Comparison of ENCODE assay signal across 23 cellular contexts in the genomic region with DNA sequence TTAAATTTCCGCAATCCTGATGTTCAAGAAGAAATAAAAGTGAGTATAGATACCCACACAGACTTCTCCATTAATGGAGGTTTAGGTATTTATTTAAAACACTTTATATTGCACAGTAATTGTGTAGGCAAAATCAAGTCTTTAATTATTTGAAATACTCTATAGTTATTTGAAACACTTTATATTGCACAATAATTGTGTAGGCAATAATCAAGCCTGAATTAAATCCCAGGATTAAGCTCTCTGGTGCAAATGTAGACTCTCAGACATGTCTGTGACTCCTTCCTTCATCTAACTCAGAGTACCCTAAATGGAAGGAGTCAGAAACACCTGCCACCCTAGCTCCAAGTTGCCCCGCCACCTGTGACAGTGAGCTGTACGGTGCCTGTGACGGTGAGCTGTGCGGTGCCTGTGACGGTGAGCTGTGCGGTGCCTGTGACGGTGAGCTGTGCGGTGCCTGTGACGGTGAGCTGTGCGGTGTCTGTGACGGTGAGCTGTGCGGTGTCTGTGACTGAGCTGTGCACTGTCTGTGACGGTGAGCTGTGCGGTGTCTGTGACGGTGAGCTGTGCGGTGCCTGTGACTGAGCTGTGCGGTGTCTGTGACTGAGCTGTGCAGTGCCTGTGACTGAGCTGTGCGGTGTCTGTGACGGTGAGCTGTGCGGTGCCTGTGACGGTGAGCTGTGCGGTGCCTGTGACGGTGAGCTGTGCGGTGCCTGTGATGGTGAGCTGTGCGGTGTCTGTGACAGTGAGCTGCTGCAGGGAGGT. TPM values are rescaled to one million over a fixed set of nuclear protein-coding genes. Genes with fewer than 3 reads are reported as not detected.
DNase-seq lines count a peak whose midpoint lies in the region; ATAC-seq, FAIRE-seq and TF ChIP-seq lines count a peak whose summit lies in the region.
"Had no signal": no experiment of that assay in that cellular context is flagged by ENCODE, and none has a peak within 500 bp of the region (broad histone marks: within the 10 kb centered on the region; RNA-seq: fewer than 3 reads in every experiment).

No MANE protein-coding gene starts in this region.

- TF ChIP-seq EP300 in K562 (IDR thresholded peaks at IDR 0.05; ENCODE audit: low read length), result no peak
- no peak for TF ChIP-seq EP300 in stomach (IDR thresholded peaks at IDR 0.05)

- H2BK15ac ChIP-seq in IMR-90 (ENCODE audit: low read depth, low read length), result no peak overlapping the region

- no peak overlapping the region for H2BK120ac ChIP-seq in IMR-90 (ENCODE audit: low read depth, low read length)

- in situ Hi-C loops in IMR-90 (cut with MboI; ENCODE audit: low sequenced_read_pairs) (loop anchor here (25.0 kb wide), 1 partner anchor 199 kb away; no protein-coding TSS in a partner anchor), K562 (cut with MboI) (no loop called here)

- H2AFZ ChIP-seq in IMR-90 (replicated peaks; ENCODE audit: low read length, poor library complexity) (no peak overlapping the region), K562 (ENCODE audit: low read depth, low read length) (no peak overlapping the region)

- H2BK20ac ChIP-seq in IMR-90 (ENCODE audit: low read depth, low read length), result no peak overlapping the region

- TF ChIP-seq RAD21 in IMR-90 (IDR thresholded peaks at IDR 0.05; ENCODE audit: low read length) (no peak), K562 (CRISPR knock-in tag; conservative IDR thresholded peaks at IDR 0.05 in 1 of 2, IDR thresholded peaks at IDR 0.05 in 1 of 2) (no peak)

- dilution Hi-C loops in IMR-90 (cut with HindIII; ENCODE audit: low sequenced_read_pairs, unreplicated experiment), result no loop called here

- ATAC-seq in IMR-90 (ENCODE audit: low read depth) (no peak), K562 (no peak), GM21360 (IDR thresholded peaks at IDR 0.05; ENCODE audit: unreplicated experiment) (no peak)
- ATAC-seq: HCT116, SK-N-SH treated with all-trans-retinoic acid at 6 μM for 48 hours had no signal

- no peak overlapping the region for H3K18ac ChIP-seq in IMR-90 (ENCODE audit: low read depth, low read length)

- H3K79me2 ChIP-seq in K562 (ENCODE audit: control insufficient read depth, insufficient read depth, low read length), result no peaks in the 10 kb centered on the region

- no peak overlapping the region for H3K56ac ChIP-seq in IMR-90 (ENCODE audit: extremely low read depth, insufficient read depth, low read length)

- H3K9ac ChIP-seq in IMR-90 (ENCODE audit: low read depth, low read length), result no peak overlapping the region
- H3K9ac ChIP-seq in K562 (ENCODE audit: insufficient read depth in 1 of 2, low read depth in 2 of 2, low read length in 2 of 2), result no peak overlapping the region

- H2AK5ac ChIP-seq in IMR-90 (ENCODE audit: low read depth, low read length), result 0 out of 2 replicates have a peak overlapping the region, but pooled peaks have one; percentile 3

- H3K4me2 ChIP-seq in IMR-90 (ENCODE audit: low read depth, low read length), result no peak overlapping the region
- no peak overlapping the region for H3K4me2 ChIP-seq in K562 (ENCODE audit: insufficient read depth, low read length)

- H2BK5ac ChIP-seq in IMR-90 (ENCODE audit: low read depth, low read length, poor library complexity, severe bottlenecking), result no peak overlapping the region

- CTCF ChIA-PET in IMR-90 (lab: Yijun Ruan, JAX), result no interaction called here
- CTCF ChIA-PET in K562 (lab: Yijun Ruan, JAX; ENCODE audit: low intra/inter-chr PET ratio), result no interaction called here

- 0 out of 2 replicates have a peak, but pooled peaks cover 3% of the 10 kb centered on the region for H3K9me1 ChIP-seq in IMR-90 (ENCODE audit: insufficient read depth, low read length)
- no peaks in the 10 kb centered on the region for H3K9me1 ChIP-seq in K562 (ENCODE audit: control insufficient read depth, insufficient read depth, low read length)

- BruUV-seq in IMR-90 (replicated peaks; lab: Mats Ljungman, UMichigan) (no TSS peak), K562 (replicated peaks; lab: Mats Ljungman, UMichigan) (no TSS peak)

- H3K36me3 ChIP-seq in IMR-90 (ENCODE audit: control insufficient read depth, insufficient read depth, low read length), result no peaks in the 10 kb centered on the region
- no peaks in the 10 kb centered on the region for H3K36me3 ChIP-seq in K562 (ENCODE audit: control insufficient read depth, insufficient read depth, low read length)
- no peaks in the 10 kb centered on the region for H3K36me3 ChIP-seq in stomach
- H3K36me3 ChIP-seq: MG63, SJCRH30 had no signal

- H3K4me1 ChIP-seq in IMR-90 (ENCODE audit: control insufficient read depth, insufficient read depth, low read length) (peaks cover 4% of the 10 kb centered on the region; the same call in 1 of the 2 replicates), K562 (replicated peaks in 1 of 2; ENCODE audit: control insufficient read depth in 2 of 2, insufficient read depth in 2 of 2, low read length in 2 of 2) (peaks cover 0 to 6% of the 10 kb centered on the region in 2 experiments; a peak in 1 of 5 replicates), stomach (peaks cover 7 to 31% (median 17%) of the 10 kb centered on the region in 4 donors)

- intact Hi-C loops in IMR-90 (cut with micrococcal nuclease), result no loop called here
- intact Hi-C loops in K562 (cut with micrococcal nuclease), result no loop called here
- intact Hi-C loops in stomach (cut with DNase I; ENCODE audit: low total_unique reads), result no loop called here

- no peak overlapping the region for H2AK9ac ChIP-seq in IMR-90 (replicated peaks; ENCODE audit: low read depth, low read length, poor library complexity)

- 92% methylated on average over 17 of the region's 26 CpGs; no CpG with 5 or more reads in 1 of the 2 experiments for WGBS in IMR-90 (ENCODE audit: extremely low coverage in 2 of 2, insufficient read length in 1 of 2), 2 experiments
- 28% methylated on average over 20 of the region's 26 CpGs for WGBS in K562 (ENCODE audit: insufficient coverage, low coverage, missing lambda C conversion rate)
- 85 to 92% (median 88%) methylated on average over 17 to 26 of the region's 26 CpGs for WGBS in stomach, 5 donors

- H4K8ac ChIP-seq in IMR-90 (ENCODE audit: low read depth in 2 of 2, low read length in 2 of 2), result no peak overlapping the region

- no peaks in the 10 kb centered on the region for H3K79me1 ChIP-seq in IMR-90 (ENCODE audit: low read depth in 1 of 2, low read length in 2 of 2)

- H4K91ac ChIP-seq in IMR-90 (ENCODE audit: insufficient read depth, low read depth, low read length), result no peak overlapping the region

- TF ChIP-seq POLR2A in IMR-90 (IDR thresholded peaks at IDR 0.05; ENCODE audit: low read depth, low read length) (no peak), K562 (conservative IDR thresholded peaks at IDR 0.05) (no peak), stomach (IDR thresholded peaks at IDR 0.05) (no peak)

- no peak for FAIRE-seq in K562 (lab: Jason Lieb, UNC)
- FAIRE-seq: D721Med, GM19239 had no signal

- H3K23ac ChIP-seq in IMR-90 (ENCODE audit: low read depth, low read length), result no peak overlapping the region

- H4K20me1 ChIP-seq in IMR-90 (ENCODE audit: insufficient read depth, low read length) (peaks cover 4% of the 10 kb centered on the region; the same call in 1 of the 2 replicates), K562 (replicated peaks; ENCODE audit: control insufficient read depth, insufficient read depth, low read length) (no peaks in the 10 kb centered on the region)

- H3K4me3 ChIP-seq in IMR-90 (ENCODE audit: insufficient read depth, low read depth, low read length) (no peak overlapping the region), K562 (no peak overlapping the region), stomach (no peak overlapping the region)
- H3K4me3 ChIP-seq: MG63, Peyer's patch, SJCRH30 had no signal

- H3K14ac ChIP-seq in IMR-90 (replicated peaks; ENCODE audit: low read depth, low read length), result no peak overlapping the region

- H3K9me3 ChIP-seq in IMR-90 (ENCODE audit: control insufficient read depth, insufficient read depth, low read length), result no peaks in the 10 kb centered on the region
- no peaks in the 10 kb centered on the region for H3K9me3 ChIP-seq in K562 (replicated peaks; ENCODE audit: control insufficient read depth, insufficient read depth, low read depth, low read length)
- H3K9me3 ChIP-seq in stomach, result no peaks in the 10 kb centered on the region
- H3K9me3 ChIP-seq: MG63, Peyer's patch, SJCRH30 had no signal

- H3K27me3 ChIP-seq in IMR-90 (ENCODE audit: control insufficient read depth, insufficient read depth, low read length) (peaks cover 29% of the 10 kb centered on the region), K562 (ENCODE audit: control insufficient read depth in 2 of 2, insufficient read depth in 2 of 2, low read length in 2 of 2) (peaks cover 29 to 32% of the 10 kb centered on the region in 2 experiments), stomach (no peaks in the 10 kb centered on the region)
- H3K27me3 ChIP-seq: MG63, Peyer's patch, SJCRH30 had no signal

- no peak for TF ChIP-seq CTCF in IMR-90 (conservative IDR thresholded peaks at IDR 0.05; ENCODE audit: low read depth, low read length)
- TF ChIP-seq CTCF in K562 (IDR thresholded peaks at IDR 0.05 in 2 of 3, conservative IDR thresholded peaks at IDR 0.05 in 1 of 3; ENCODE audit: insufficient read depth in 2 of 3, low read depth in 1 of 3, low read length in 3 of 3), result no peak
- no peak for TF ChIP-seq CTCF in stomach (IDR thresholded peaks at IDR 0.05)

- H4K5ac ChIP-seq in IMR-90 (ENCODE audit: low read depth, low read length), result no peak overlapping the region

- H3K4ac ChIP-seq in IMR-90 (ENCODE audit: low read depth, low read length), result no peak overlapping the region

- H3K27ac ChIP-seq in IMR-90 (ENCODE audit: insufficient read depth, low read length) (no peak overlapping the region), K562 (ENCODE audit: extremely low read depth, low read depth, low read length) (no peak overlapping the region), stomach (peak overlapping the region in 4 of 5 donors; percentile 45 to 61 (median 57))
- H3K27ac ChIP-seq: HL-60, Peyer's patch, SJCRH30 had no signal

- DNase-seq in IMR-90 (no peak), K562 (ENCODE audit: extremely low read depth in 1 of 4, low spot score in 3 of 4) (no peak), left kidney (ENCODE audit: low read depth, low spot score) (peak; percentile 47), stomach (no peak), NCI-H1694 (lab: John Stamatoyannopoulos, UW) (no peak), NCI-H2081 treated with DMSO at 0.1 percent for 48 hours (lab: John Stamatoyannopoulos, UW) (no peak)
- DNase-seq: CD8-positive, alpha-beta memory T cell; KG1; MG63; NCI-H1105 treated with DMSO at 0.1 percent for 48 hours; NCI-H146; NCI-H2029; NCI-H2227 treated with DMSO at 0.1 percent for 48 hours; NCI-H69; Peyer's patch; SJCRH30 had no signal

- POLR2A ChIA-PET in IMR-90 (lab: Charles Lee; ENCODE audit: unreplicated experiment) (no interaction called here), K562 (lab: Yijun Ruan, JAX) (no interaction called here)

RNA-seq across cellular contexts. Expression of a gene that starts 11.0 kb away (rescaled TPM):
- not detected in 2 replicates for total RNA-seq in IMR-90 (2012; rRNA removed)
- polyA plus RNA-seq in IMR-90 (2012; rRNA removed), result not detected in 2 replicates
- polyA plus RNA-seq in IMR-90 (2012; cell fraction: cytosol; rRNA removed), result not detected in 2 replicates
- not detected in 2 replicates for polyA plus RNA-seq in IMR-90 (2012; cell fraction: nucleus; rRNA removed; ENCODE audit: low replicate concordance)
- total RNA-seq in K562 (2011; cell fraction: chromatin; rRNA removed; ENCODE audit: low replicate concordance), result 0.21 TPM in 1 of 2 replicates, not detected in the other
- not detected in 2 replicates for total RNA-seq in K562 (2011; cell fraction: nucleolus; rRNA removed)
- 0.38 TPM in 1 of 2 replicates, not detected in the other for total RNA-seq in K562 (2011; cell fraction: nucleoplasm; rRNA removed)
- 0.18 TPM in 1 of 2 replicates, not detected in the other for total RNA-seq in K562 (2014; rRNA removed)
- total RNA-seq in K562 (2014; rRNA removed; fragmentation: Illumina TruSeq; extraction: Trizol), result not detected in 2 replicates
- total RNA-seq in K562 (2015; rRNA removed; fragmentation: Illumina TruSeq; extraction: Trizol), result not detected in 2 replicates
- not detected in 2 replicates for total RNA-seq in K562 (2021)
- 0.05 TPM in 1 of 2 replicates, not detected in the other for polyA plus RNA-seq in K562 (2011; rRNA removed)
- not detected in 2 replicates for polyA plus RNA-seq in K562 (2011; cell fraction: cytosol; rRNA removed)
- 0.08 and 0.09 TPM in 2 replicates for polyA plus RNA-seq in K562 (2011; cell fraction: nucleus; rRNA removed)
- polyA plus RNA-seq in K562 (2012), result 0.06 TPM in 1 of 2 replicates, not detected in the other
- not detected in 2 replicates for polyA plus RNA-seq in K562 (2014; fragmentation: Illumina TruSeq; extraction: Trizol)
- under 1 TPM; 0.04 to 0.08 TPM for polyA plus RNA-seq in K562 (2014; fragmentation: Nextera tagmentation; extraction: Ambion mirVana)
- polyA plus RNA-seq in K562 (2014; rRNA removed), result not detected in 2 replicates
- polyA minus RNA-seq in K562 (2011; rRNA and poly(A)+ RNA removed), result 0.33 TPM in 1 of 2 replicates, not detected in the other
- not detected in 2 replicates for polyA minus RNA-seq in K562 (2011; cell fraction: cytosol; rRNA and poly(A)+ RNA removed)
- not detected in 2 replicates for polyA minus RNA-seq in K562 (2011; cell fraction: nucleus; rRNA and poly(A)+ RNA removed)
- 1 to 10 TPM in 2 of 5 donors, under 1 TPM in 1, not detected in 2; 0.72 to 9.0 (median 1.7) TPM for total RNA-seq in stomach
- polyA plus RNA-seq in stomach, result under 1 TPM; 0.25 to 0.83 (median 0.76) TPM
- total RNA-seq: SJCRH30 had no signal
- polyA plus RNA-seq: CD14-positive monocyte had no signal

Comparison
In these comparisons a context has a peak if more than half of its experiments do, and no peak if none do; other contexts are left out.
1. H3K27ac ChIP-seq: peak in stomach (4 of 5); none in IMR-90 (single experiment) and K562 (single experiment).